Comparison of ENCODE assay signal across 21 cellular contexts in genomic region chr3:122263974-122264588, GRCh38.
"Had no signal": no experiment of that assay in that cellular context is flagged by ENCODE, and none has a peak within 500 bp of the region (broad histone marks: within the 10 kb centered on the region; RNA-seq: fewer than 3 reads in every experiment).

No MANE protein-coding gene starts in this region.

- H3K27me3 ChIP-seq: colonic mucosa, neural progenitor cell, transverse colon, vagina had no signal

- H3K4me1 ChIP-seq: colonic mucosa, neural progenitor cell, transverse colon, vagina had no signal

- H3K9ac ChIP-seq: neural progenitor cell had no signal

- H3K4me2 ChIP-seq: neural progenitor cell had no signal

- H3K36me3 ChIP-seq: colonic mucosa, left lung, neural progenitor cell, suprapubic skin, transverse colon, vagina had no signal

- ATAC-seq: activated CD8-positive, alpha-beta T cell treated with anti-CD3 and anti-CD28 coated beads, Interleukin-2, amount 10 ng/mL, durations not matched to agents 7 days and 5 days; left lung; psoas muscle; right cardiac atrium; stimulated activated naive CD8-positive, alpha-beta T cell treated with anti-CD3 and anti-CD28 coated beads, Interleukin-15, amount 100 ng/mL, for 72 hours had no signal

- DNase-seq: activated CD4-positive, alpha-beta T cell treated with anti-CD3 and anti-CD28 coated beads, Interleukin-2, amount 10 ng/mL, durations not matched to agents 24 days and 14 days; activated CD4-positive, CD25-positive, alpha-beta regulatory T cell; activated CD8-positive, alpha-beta memory T cell treated with anti-CD3 and anti-CD28 coated beads, Interleukin-2, amount 50 U/mL, for 4 hours; activated CD8-positive, alpha-beta T cell treated with anti-CD3 and anti-CD28 coated beads, Interleukin-2, amount 10 ng/mL, durations not matched to agents 7 days and 5 days; activated effector memory CD4-positive, alpha-beta T cell treated with Interleukin-2 at 50 U/mL for 16 hours; activated naive CD4-positive, alpha-beta T cell treated with anti-CD3 and anti-CD28 coated beads, Interleukin-2, amount 10 ng/mL, durations not matched to agents 7 days and 5 days; activated T-cell treated with anti-CD3 and anti-CD28 coated beads, Interleukin-2, amount 50 U/mL, for 48 hours; aorta; colonic mucosa; head of caudate nucleus; left lung; mammary epithelial cell; psoas muscle; right cardiac atrium; stimulated activated CD4-positive, alpha-beta T cell treated with anti-CD3 and anti-CD28 coated beads, Interleukin-2, amount 100 ng/mL, for 24 hours; stimulated activated naive CD8-positive, alpha-beta T cell treated with anti-CD3 and anti-CD28 coated beads, Interleukin-15, amount 100 ng/mL, for 72 hours; transverse colon had no signal

- FAIRE-seq: frontal cortex had no signal

- H3K9me3 ChIP-seq: colonic mucosa, left lung, psoas muscle, suprapubic skin, transverse colon, vagina had no signal

- H3K4me3 ChIP-seq: colonic mucosa, left lung, neural progenitor cell, psoas muscle, suprapubic skin, transverse colon, vagina had no signal

- H3K27ac ChIP-seq: colonic mucosa, left lung, neural progenitor cell, psoas muscle, suprapubic skin, transverse colon, vagina had no signal
